ENCODE assay signal across 21 cellular contexts in genomic region chr11:3684129-3684685, GRCh38. TPM values are rescaled to one million over a fixed set of nuclear protein-coding genes. Genes with fewer than 3 reads are reported as not detected.
"Had no signal": no experiment of that assay in that cellular context is flagged by ENCODE, and none has a peak within 500 bp of the region (broad histone marks: within the 10 kb centered on the region; RNA-seq: fewer than 3 reads in every experiment).

No MANE protein-coding gene starts in this region.

- H3K27ac Mint-ChIP-seq: activated B cell treated with CpG ODN at 0.5 μM for 24 hours; dendritic cell treated with granulocyte-macrophage colony-stimulating factor and Interleukin-4, amounts not matched to agents 40 ng/mL and 50 ng/mL, for 4 days; natural killer cell; progenitor cell of endocrine pancreas; stimulated activated naive CD8-positive, alpha-beta T cell treated with anti-CD3 and anti-CD28 coated beads, Interleukin-15, Interleukin-2, amounts not matched to agents 100 ng/mL and 50 ng/mL, for 24 hours; type B pancreatic cell had no signal

- H3K9me3 Mint-ChIP-seq: activated B cell treated with CpG ODN at 0.5 μM for 24 hours; dendritic cell treated with granulocyte-macrophage colony-stimulating factor and Interleukin-4, amounts not matched to agents 40 ng/mL and 50 ng/mL, for 4 days; natural killer cell; stimulated activated naive CD8-positive, alpha-beta T cell treated with anti-CD3 and anti-CD28 coated beads, Interleukin-15, Interleukin-2, amounts not matched to agents 100 ng/mL and 50 ng/mL, for 24 hours; type B pancreatic cell had no signal

- H3K4me1 ChIP-seq: ascending aorta, breast epithelium had no signal

- H3K4me1 Mint-ChIP-seq: activated B cell treated with CpG ODN at 0.5 μM for 24 hours, natural killer cell had no signal

- ATAC-seq: natural killer cell had no signal

- H3K4me3 Mint-ChIP-seq: activated B cell treated with CpG ODN at 0.5 μM for 24 hours; dendritic cell treated with granulocyte-macrophage colony-stimulating factor and Interleukin-4, amounts not matched to agents 40 ng/mL and 50 ng/mL, for 4 days; natural killer cell; stimulated activated naive CD8-positive, alpha-beta T cell treated with anti-CD3 and anti-CD28 coated beads, Interleukin-15, Interleukin-2, amounts not matched to agents 100 ng/mL and 50 ng/mL, for 24 hours; type B pancreatic cell had no signal

- H3K27me3 Mint-ChIP-seq: activated B cell treated with CpG ODN at 0.5 μM for 24 hours; dendritic cell treated with granulocyte-macrophage colony-stimulating factor and Interleukin-4, amounts not matched to agents 40 ng/mL and 50 ng/mL, for 4 days; progenitor cell of endocrine pancreas; stimulated activated naive CD8-positive, alpha-beta T cell treated with anti-CD3 and anti-CD28 coated beads, Interleukin-15, Interleukin-2, amounts not matched to agents 100 ng/mL and 50 ng/mL, for 24 hours; type B pancreatic cell had no signal

- H3K27me3 ChIP-seq: ascending aorta, breast epithelium had no signal

- H3K4me3 ChIP-seq: ascending aorta, breast epithelium had no signal

- H3K27ac ChIP-seq: ascending aorta, breast epithelium, epithelial cell of prostate had no signal

- H3K9me3 ChIP-seq: ascending aorta, breast epithelium had no signal

- DNase-seq: activated B cell treated with CpG ODN at 0.5 μM for 24 hours; activated CD4-positive, alpha-beta T cell treated with anti-CD3 and anti-CD28 coated beads for 48 hours; activated CD8-positive, alpha-beta memory T cell treated with anti-CD3 and anti-CD28 coated beads, Interleukin-2, amount 50 U/mL, for 48 hours; activated naive CD4-positive, alpha-beta T cell treated with Interleukin-2 at 50 U/mL for 16 hours; cerebellar nuclear complex; effector memory CD4-positive, alpha-beta T cell; hippocampal formation; mesenchymal stem cell; natural killer cell; right cardiac atrium had no signal

RNA-seq across cellular contexts. Expression of gene CHRNA10, which starts 13.0 kb away (rescaled TPM):
- total RNA-seq: ascending aorta had no signal

RNA-seq across cellular contexts. Expression of gene ART1, which starts 39.3 kb away (rescaled TPM):
- total RNA-seq: activated B cell treated with CpG ODN at 0.5 μM for 24 hours; breast epithelium; left lobe of liver; natural killer cell; progenitor cell of endocrine pancreas; right cardiac atrium; T-helper 2 cell treated with Interferon-gamma antibody and Interleukin-4, amounts not matched to agents 100 ng/mL and 5 ng/mL, for 36 hours; temporal lobe had no signal
- polyA plus RNA-seq: keratinocyte, right cardiac atrium had no signal

RNA-seq across cellular contexts. Expression of gene ART5, which starts 42.4 kb away (rescaled TPM):
- total RNA-seq: activated B cell treated with CpG ODN at 0.5 μM for 24 hours; ascending aorta; left lobe of liver; natural killer cell; T-helper 2 cell treated with Interferon-gamma antibody and Interleukin-4, amounts not matched to agents 100 ng/mL and 5 ng/mL, for 36 hours; temporal lobe had no signal
- polyA plus RNA-seq: keratinocyte had no signal
